8 cellular contexts compared by ENCODE assay signal in genomic region chr12:106957617-106958016, GRCh38. TPM values are rescaled to one million over a fixed set of nuclear protein-coding genes. Genes with fewer than 3 reads are reported as not detected.
DNase-seq lines count a peak whose midpoint lies in the region; ATAC-seq and TF ChIP-seq lines count a peak whose summit lies in the region.

No MANE protein-coding gene starts in this region.

- CTCF ChIA-PET in activated CD4-positive, alpha-beta memory T cell treated with anti-CD3 and anti-CD28 coated beads for 36 hours (lab: Charles Lee), result interaction anchor here (0.7 kb wide), 1 partner anchor 116 kb away, joined by 4 read pairs; no protein-coding TSS in a partner anchor

- peak overlapping the region; percentile 91 to 99 for H3K4me3 Mint-ChIP-seq in activated T-cell treated with anti-CD3 and anti-CD28 coated beads, Interleukin-2, amount 50 U/mL, for 72 hours
- H3K4me3 Mint-ChIP-seq in activated CD4-positive, alpha-beta memory T cell treated with anti-CD3 and anti-CD28 coated beads for 36 hours, result peak overlapping the region; percentile 96
- H3K4me3 Mint-ChIP-seq in immature natural killer cell, result peak overlapping the region; percentile 92 to 99 (median 97)

- no peaks in the 10 kb centered on the region for H3K9me3 Mint-ChIP-seq in activated T-cell treated with anti-CD3 and anti-CD28 coated beads, Interleukin-2, amount 50 U/mL, for 72 hours
- no peaks in the 10 kb centered on the region for H3K9me3 Mint-ChIP-seq in activated CD4-positive, alpha-beta memory T cell treated with anti-CD3 and anti-CD28 coated beads for 36 hours
- H3K9me3 Mint-ChIP-seq in immature natural killer cell, result no peaks in the 10 kb centered on the region

- POLR2A ChIA-PET in activated CD4-positive, alpha-beta memory T cell treated with anti-CD3 and anti-CD28 coated beads for 36 hours (lab: Charles Lee), result no interaction called here

- ATAC-seq in activated T-cell treated with anti-CD3 and anti-CD28 coated beads, Interleukin-2, amount 50 U/mL, for 72 hours (replicated peaks in 1 of 2), result no peak
- ATAC-seq in GM21576 (IDR thresholded peaks at IDR 0.05; ENCODE audit: unreplicated experiment) (no peak), GM18498 (IDR thresholded peaks at IDR 0.05; ENCODE audit: unreplicated experiment) (no peak), GM18867 (IDR thresholded peaks at IDR 0.05; ENCODE audit: unreplicated experiment) (no peak)

- H3K4me1 Mint-ChIP-seq in activated T-cell treated with anti-CD3 and anti-CD28 coated beads, Interleukin-2, amount 50 U/mL, for 72 hours (ENCODE audit: low read depth), result peaks cover 40% of the 10 kb centered on the region
- H3K4me1 Mint-ChIP-seq in activated CD4-positive, alpha-beta memory T cell treated with anti-CD3 and anti-CD28 coated beads for 36 hours (ENCODE audit: low read depth), result peaks cover 24% of the 10 kb centered on the region
- peaks cover 20 to 40% of the 10 kb centered on the region in 2 donors for H3K4me1 Mint-ChIP-seq in immature natural killer cell

- intact Hi-C loops in activated CD4-positive, alpha-beta memory T cell treated with anti-CD3 and anti-CD28 coated beads for 36 hours (cut with micrococcal nuclease), result loop anchor here (2.0 kb wide), 1 partner anchor 69 kb away; no protein-coding TSS in a partner anchor
- intact Hi-C loops in thyroid gland (cut with DNase I), result loop anchor here (5.0 kb wide), 1 partner anchor 140 kb away; no protein-coding TSS in a partner anchor

- 13 to 37% methylated on average over 1 of the region's 1 CpG for WGBS in thyroid gland, 2 donors

- no peaks in the 10 kb centered on the region for H3K9me3 ChIP-seq in thyroid gland

- H3K36me3 ChIP-seq in thyroid gland, result peaks cover 0 to 4% of the 10 kb centered on the region in 2 donors

- H3K4me1 ChIP-seq in thyroid gland, result peaks cover 18 to 32% of the 10 kb centered on the region in 2 donors

- H3K27me3 ChIP-seq in thyroid gland, result no peaks in the 10 kb centered on the region

- no peaks in the 10 kb centered on the region for H3K27me3 Mint-ChIP-seq in activated T-cell treated with anti-CD3 and anti-CD28 coated beads, Interleukin-2, amount 50 U/mL, for 72 hours (ENCODE audit: low read depth)
- H3K27me3 Mint-ChIP-seq in activated CD4-positive, alpha-beta memory T cell treated with anti-CD3 and anti-CD28 coated beads for 36 hours, result no peaks in the 10 kb centered on the region
- H3K27me3 Mint-ChIP-seq in immature natural killer cell (ENCODE audit: low read depth in 3 of 3), result peaks cover 13 to 17% (median 16%) of the 10 kb centered on the region in 3 donors

- TF ChIP-seq CTCF in thyroid gland (IDR thresholded peaks at IDR 0.05), result no peak

- H3K4me3 ChIP-seq in thyroid gland (replicated peaks in 1 of 3), result peak overlapping the region in 2 of 3 donors; percentile 92 to 99

- H3K36me3 Mint-ChIP-seq in activated T-cell treated with anti-CD3 and anti-CD28 coated beads, Interleukin-2, amount 50 U/mL, for 72 hours (ENCODE audit: insufficient read depth in 2 of 2), result peaks cover 1 to 3% of the 10 kb centered on the region in 2 donors
- peaks cover 8% of the 10 kb centered on the region for H3K36me3 Mint-ChIP-seq in activated CD4-positive, alpha-beta memory T cell treated with anti-CD3 and anti-CD28 coated beads for 36 hours
- peaks cover 0 to 5% (median 5%) of the 10 kb centered on the region in 3 donors for H3K36me3 Mint-ChIP-seq in immature natural killer cell

- DNase-seq in activated T-cell treated with anti-CD3 and anti-CD28 coated beads, Interleukin-2, amount 50 U/mL, for 72 hours, result no peak
- DNase-seq in activated T-cell treated with anti-CD3 and anti-CD28 coated beads for 4 hours (no peak), immature natural killer cell (no peak), thyroid gland (no peak)
- DNase-seq in activated CD4-positive, alpha-beta memory T cell treated with anti-CD3 and anti-CD28 coated beads for 36 hours, result no peak

- no peak for TF ChIP-seq POLR2A in thyroid gland (IDR thresholded peaks at IDR 0.05)

- peak overlapping the region; percentile 95 for H3K27ac Mint-ChIP-seq in activated T-cell treated with anti-CD3 and anti-CD28 coated beads, Interleukin-2, amount 50 U/mL, for 72 hours
- H3K27ac Mint-ChIP-seq in activated CD4-positive, alpha-beta memory T cell treated with anti-CD3 and anti-CD28 coated beads for 36 hours, result no peak overlapping the region
- H3K27ac Mint-ChIP-seq in immature natural killer cell, result peak overlapping the region; percentile 78 to 97 (median 92)

- no peak overlapping the region for H3K27ac ChIP-seq in thyroid gland

RNA-seq across cellular contexts. Expression of gene TMEM263, which starts 1.9 kb away (rescaled TPM):
- 10 to 100 TPM; 39.7 to 41.3 TPM for total RNA-seq in activated T-cell treated with anti-CD3 and anti-CD28 coated beads, Interleukin-2, amount 50 U/mL, for 72 hours
- total RNA-seq in activated CD4-positive, alpha-beta memory T cell treated with anti-CD3 and anti-CD28 coated beads for 36 hours, result 10 to 100 TPM; 37.8 to 38.3 TPM
- polyA plus RNA-seq in immature natural killer cell, result 10 to 100 TPM; 30.2 to 33.5 (median 31.0) TPM
- 10 to 100 TPM; 74.3 to 91.0 (median 81.9) TPM for total RNA-seq in thyroid gland

RNA-seq across cellular contexts. Expression of gene MTERF2, which starts 29.3 kb away (rescaled TPM):
- total RNA-seq in activated T-cell treated with anti-CD3 and anti-CD28 coated beads, Interleukin-2, amount 50 U/mL, for 72 hours, result 1 to 10 TPM; 6.7 to 7.8 TPM
- total RNA-seq in activated CD4-positive, alpha-beta memory T cell treated with anti-CD3 and anti-CD28 coated beads for 36 hours, result 1 to 10 TPM; 5.6 to 5.7 TPM
- polyA plus RNA-seq in immature natural killer cell, result 10 to 100 TPM in 1 of 3 donors, 1 to 10 TPM in 2; 7.7 to 10.6 (median 9.7) TPM
- 10 to 100 TPM; 22.9 to 37.0 (median 31.3) TPM for total RNA-seq in thyroid gland
